Comparison of ENCODE assay signal across 12 cellular contexts in genomic region chr1:205950280-205950679, GRCh38. TPM values are rescaled to one million over a fixed set of nuclear protein-coding genes. Genes with fewer than 3 reads are reported as not detected.
A peak's percentile ranks its signal among the peaks of the same experiment; 100 is the strongest.
DNase-seq lines count a peak whose midpoint lies in the region; ATAC-seq and TF ChIP-seq lines count a peak whose summit lies in the region.
"Had no signal": no experiment of that assay in that cellular context is flagged by ENCODE, and none has a peak within 500 bp of the region (broad histone marks: within the 10 kb centered on the region; RNA-seq: fewer than 3 reads in every experiment).

No MANE protein-coding gene starts in this region.

- intact Hi-C loops in prostate gland (cut with DNase I), result no loop called here
- intact Hi-C loops in naive thymus-derived CD4-positive, alpha-beta T cell (cut with micrococcal nuclease), result no loop called here

- no peak overlapping the region for H3K27ac Mint-ChIP-seq in naive thymus-derived CD4-positive, alpha-beta T cell

- no peaks in the 10 kb centered on the region for H3K36me3 Mint-ChIP-seq in naive thymus-derived CD4-positive, alpha-beta T cell

- H3K9me3 ChIP-seq in fibroblast of lung (ENCODE audit: control insufficient read depth, insufficient read depth, low read depth, low read length) (no peaks in the 10 kb centered on the region), prostate gland (no peaks in the 10 kb centered on the region)
- no peaks in the 10 kb centered on the region for H3K9me3 ChIP-seq in naive thymus-derived CD4-positive, alpha-beta T cell (ENCODE audit: control insufficient read depth in 2 of 3, low read length in 3 of 3)
- H3K9me3 ChIP-seq: heart right ventricle, spleen had no signal

- no peak overlapping the region for H3K4me3 Mint-ChIP-seq in naive thymus-derived CD4-positive, alpha-beta T cell

- H3K4me1 Mint-ChIP-seq in naive thymus-derived CD4-positive, alpha-beta T cell, result peaks cover 0 to 3% (median 0%) of the 10 kb centered on the region in 7 donors

- H3K9ac ChIP-seq in fibroblast of lung (ENCODE audit: insufficient read depth, low read length), result no peak overlapping the region

- TF ChIP-seq POLR2A in prostate gland (IDR thresholded peaks at IDR 0.05), result no peak

- no peak overlapping the region for H3K4me2 ChIP-seq in fibroblast of lung (ENCODE audit: extremely low read depth, insufficient read depth, low read length)

- H3K27me3 Mint-ChIP-seq in naive thymus-derived CD4-positive, alpha-beta T cell, result peaks cover 3 to 33% (median 10%) of the 10 kb centered on the region in 5 donors

- no peak overlapping the region for H2AFZ ChIP-seq in fibroblast of lung (ENCODE audit: low read length)

- peaks cover 0 to 2% (median 0%) of the 10 kb centered on the region in 11 donors for H3K9me3 Mint-ChIP-seq in naive thymus-derived CD4-positive, alpha-beta T cell

- TF ChIP-seq CTCF in fibroblast of lung (conservative IDR thresholded peaks at IDR 0.05 in 1 of 2, IDR thresholded peaks at IDR 0.05 in 1 of 2; ENCODE audit: low read depth in 1 of 2, low read length in 2 of 2) (no peak), prostate gland (IDR thresholded peaks at IDR 0.05) (no peak)

- H3K27ac ChIP-seq in fibroblast of lung (ENCODE audit: insufficient read depth, low read length) (no peak overlapping the region), prostate gland (peak overlapping the region in 1 of 2 donors; percentile 48)
- no peak overlapping the region for H3K27ac ChIP-seq in naive thymus-derived CD4-positive, alpha-beta T cell (ENCODE audit: low read depth, low read length)
- H3K27ac ChIP-seq: cardiac muscle cell, heart right ventricle had no signal

- H3K36me3 ChIP-seq in fibroblast of lung (ENCODE audit: control insufficient read depth, insufficient read depth, low read length) (no peaks in the 10 kb centered on the region), prostate gland (no peaks in the 10 kb centered on the region)
- no peaks in the 10 kb centered on the region for H3K36me3 ChIP-seq in naive thymus-derived CD4-positive, alpha-beta T cell (ENCODE audit: control insufficient read depth in 2 of 3, insufficient read depth in 3 of 3, low read length in 3 of 3)
- H3K36me3 ChIP-seq: cardiac muscle cell, heart right ventricle, spleen had no signal

- CTCF ChIA-PET in naive thymus-derived CD4-positive, alpha-beta T cell (lab: Charles Lee), result no interaction called here

- H4K20me1 ChIP-seq in fibroblast of lung (ENCODE audit: control insufficient read depth, extremely low read depth, insufficient read depth, low read length), result no peaks in the 10 kb centered on the region

- POLR2A ChIA-PET in naive thymus-derived CD4-positive, alpha-beta T cell (lab: Charles Lee), result no interaction called here

- no peak overlapping the region for H3K4me3 ChIP-seq in fibroblast of lung (replicated peaks in 1 of 4; ENCODE audit: control extremely low read depth in 1 of 4, insufficient read depth in 1 of 4, low read depth in 3 of 4, low read length in 4 of 4)
- no peak overlapping the region for H3K4me3 ChIP-seq in prostate gland
- no peak overlapping the region for H3K4me3 ChIP-seq in naive thymus-derived CD4-positive, alpha-beta T cell (ENCODE audit: low read length)
- H3K4me3 ChIP-seq: cardiac muscle cell, heart right ventricle, spleen had no signal

- DNase-seq in DMS79 treated with DMSO at 0.1 percent for 48 hours (lab: John Stamatoyannopoulos, UW) (peak; percentile 91), RPMI7951 (ENCODE audit: low read depth) (peak; percentile 94), fibroblast of lung (ENCODE audit: low read depth in 2 of 2) (peak; percentile 47 to 81), prostate gland (ENCODE audit: low spot score) (peak; percentile 87)
- DNase-seq in activated effector memory CD4-positive, alpha-beta T cell treated with Interleukin-2 at 50 U/mL for 16 hours, result no peak
- DNase-seq in activated CD4-positive, alpha-beta T cell treated with anti-CD3 and anti-CD28 coated beads, Interleukin-2, amount 50 U/mL, for 1 hour, result no peak
- DNase-seq in naive thymus-derived CD4-positive, alpha-beta T cell, result no peak
- DNase-seq: NCI-H1105 treated with DMSO at 0.1 percent for 48 hours, spleen had no signal

- ATAC-seq in naive thymus-derived CD4-positive, alpha-beta T cell, result no peak
- no peak for ATAC-seq in HG03571 (IDR thresholded peaks at IDR 0.05; ENCODE audit: unreplicated experiment)

- no peaks in the 10 kb centered on the region for H3K79me2 ChIP-seq in fibroblast of lung (ENCODE audit: control insufficient read depth, insufficient read depth, low read length)

- H3K4me1 ChIP-seq in fibroblast of lung (ENCODE audit: control insufficient read depth, extremely low read depth, insufficient read depth, low read length), result peaks cover 8% of the 10 kb centered on the region
- no peaks in the 10 kb centered on the region for H3K4me1 ChIP-seq in prostate gland (replicated peaks)
- H3K4me1 ChIP-seq in naive thymus-derived CD4-positive, alpha-beta T cell (ENCODE audit: control insufficient read depth in 2 of 2, insufficient read depth in 2 of 2, low read length in 2 of 2), result no peaks in the 10 kb centered on the region
- H3K4me1 ChIP-seq: spleen had no signal

- 25% methylated on average over 6 of the region's 8 CpGs for WGBS in prostate gland

- H3K27me3 ChIP-seq in fibroblast of lung (ENCODE audit: control insufficient read depth, insufficient read depth, low read length), result peaks cover 16% of the 10 kb centered on the region
- H3K27me3 ChIP-seq in prostate gland (replicated peaks; ENCODE audit: insufficient read depth), result no peaks in the 10 kb centered on the region
- H3K27me3 ChIP-seq in naive thymus-derived CD4-positive, alpha-beta T cell (ENCODE audit: control insufficient read depth in 2 of 2, insufficient read depth in 2 of 2, low read length in 2 of 2), result no peaks in the 10 kb centered on the region
- H3K27me3 ChIP-seq: cardiac muscle cell, heart right ventricle had no signal

RNA-seq across cellular contexts. Expression of gene SLC26A9, which starts 7.0 kb away (rescaled TPM):
- total RNA-seq in RPMI7951 (2014; rRNA removed; shearing (Covaris generic)), result under 0.01 TPM in 1 of 2 replicates, not detected in the other
- total RNA-seq in fibroblast of lung (not detected in 2 replicates), prostate gland (under 1 TPM in 1 of 2 donors, not detected in 1; 0.09 TPM)
- not detected in 2 replicates for polyA plus RNA-seq in fibroblast of lung
- not detected in 2 replicates for polyA plus RNA-seq in fibroblast of lung (2012)
- not detected in 2 replicates for polyA minus RNA-seq in fibroblast of lung (ENCODE audit: low replicate concordance)
- not detected for total RNA-seq in naive thymus-derived CD4-positive, alpha-beta T cell
- polyA plus RNA-seq in naive thymus-derived CD4-positive, alpha-beta T cell, result not detected
- total RNA-seq: spleen had no signal

RNA-seq across cellular contexts. Expression of gene RAB7B, which starts 52.9 kb away (rescaled TPM):
- 0.96 and 0.98 TPM in 2 replicates for total RNA-seq in RPMI7951 (2014; rRNA removed; shearing (Covaris generic))
- total RNA-seq in fibroblast of lung (5.4 and 9.1 TPM in 2 replicates), prostate gland (10 to 100 TPM; 16.1 to 17.5 TPM)
- 15.5 and 20.1 TPM in 2 replicates for polyA plus RNA-seq in fibroblast of lung
- polyA plus RNA-seq in fibroblast of lung (2012), result 13.6 and 17.8 TPM in 2 replicates
- 9.2 and 19.4 TPM in 2 replicates for polyA minus RNA-seq in fibroblast of lung (ENCODE audit: low replicate concordance)
- total RNA-seq in naive thymus-derived CD4-positive, alpha-beta T cell, result under 1 TPM in 3 of 5 experiments, not detected in 2; 0.24 to 0.76 (median 0.35) TPM
- polyA plus RNA-seq in naive thymus-derived CD4-positive, alpha-beta T cell, result not detected

Comparison
In these comparisons a context has a peak if more than half of its experiments do, and no peak if none do; other contexts are left out.
1. DNase-seq: peak in DMS79 treated with DMSO at 0.1 percent for 48 hours (single experiment), RPMI7951 (single experiment), fibroblast of lung (2 of 2) and prostate gland (single experiment); none in activated effector memory CD4-positive, alpha-beta T cell treated with Interleukin-2 at 50 U/mL for 16 hours (single experiment), activated CD4-positive, alpha-beta T cell treated with anti-CD3 and anti-CD28 coated beads, Interleukin-2, amount 50 U/mL, for 1 hour (single experiment) and naive thymus-derived CD4-positive, alpha-beta T cell (0 of 9).